In genomic region chr7:130721486-130722277, GRCh38 we compare ENCODE assay signal across 8 cellular contexts. TPM values are rescaled to one million over a fixed set of nuclear protein-coding genes. Genes with fewer than 3 reads are reported as not detected.
DNase-seq lines count a peak whose midpoint lies in the region; ATAC-seq and TF ChIP-seq lines count a peak whose summit lies in the region.
"Had no signal": no experiment of that assay in that cellular context is flagged by ENCODE, and none has a peak within 500 bp of the region (broad histone marks: within the 10 kb centered on the region; RNA-seq: fewer than 3 reads in every experiment).

No MANE protein-coding gene starts in this region.

- DNase-seq in DMS53 (lab: John Stamatoyannopoulos, UW) (peak; percentile 79), HuH-7 (ENCODE audit: low spot score) (peak; percentile 66), erythroblast (lab: John Stamatoyannopoulos, UW) (peak; percentile 62 to 64), mucosa of gallbladder (ENCODE audit: low spot score) (peak; percentile 57)

- no peak for TF ChIP-seq POLR2A in erythroblast (IDR thresholded peaks at IDR 0.05; ENCODE audit: low read length)

- ATAC-seq in SK-N-SH treated with all-trans-retinoic acid at 6 μM for 48 hours (peak; percentile 100), HG03342 (IDR thresholded peaks at IDR 0.05; ENCODE audit: unreplicated experiment) (no peak), GM21576 (IDR thresholded peaks at IDR 0.05; ENCODE audit: unreplicated experiment) (no peak)
- ATAC-seq: T-cell had no signal

TF ChIP-seq in SK-N-SH treated with all-trans-retinoic acid at 6 μM for 48 hours, 23 proteins besides CTCF, POLR2A, EP300 and RAD21:
- TF ChIP-seq PPARA (CRISPR knock-in tag; IDR thresholded peaks at IDR 0.05; ENCODE audit: borderline replicate concordance) (no peak), POU6F1 (CRISPR knock-in tag; IDR thresholded peaks at IDR 0.05; ENCODE audit: borderline replicate concordance, low read depth) (no peak), RARB (CRISPR knock-in tag; IDR thresholded peaks at IDR 0.05) (no peak), GLIS3 (CRISPR knock-in tag; IDR thresholded peaks at IDR 0.05) (no peak), ISL1 (CRISPR knock-in tag; IDR thresholded peaks at IDR 0.05) (no peak), SNAI2 (CRISPR knock-in tag; IDR thresholded peaks at IDR 0.05) (no peak), OSR1 (CRISPR knock-in tag; IDR thresholded peaks at IDR 0.05) (no peak), BACH2 (CRISPR knock-in tag; IDR thresholded peaks at IDR 0.05; ENCODE audit: borderline replicate concordance) (no peak), PATZ1 (CRISPR knock-in tag; IDR thresholded peaks at IDR 0.05; ENCODE audit: borderline replicate concordance) (no peak), ZNF70 (CRISPR knock-in tag; IDR thresholded peaks at IDR 0.05) (no peak), ZC3H10 (CRISPR knock-in tag; IDR thresholded peaks at IDR 0.05) (no peak), ZFP3 (CRISPR knock-in tag; IDR thresholded peaks at IDR 0.05) (no peak)
TF ChIP-seq in SK-N-SH treated with all-trans-retinoic acid at 6 μM for 48 hours: peak in this region for 0.

RNA-seq across cellular contexts. Expression of gene KLF14, which starts 12.3 kb away (rescaled TPM):
- not detected for total RNA-seq in mucosa of gallbladder
- total RNA-seq: T-cell had no signal

RNA-seq across cellular contexts. Expression of gene TSGA13, which starts 35.3 kb away (rescaled TPM):
- not detected for total RNA-seq in mucosa of gallbladder
- total RNA-seq: T-cell had no signal

RNA-seq across cellular contexts. Expression of gene COPG2, which starts 53.1 kb away (rescaled TPM):
- 25.8 TPM for total RNA-seq in mucosa of gallbladder
